Comparison of ENCODE assay signal across 7 cellular contexts in the genomic region with DNA sequence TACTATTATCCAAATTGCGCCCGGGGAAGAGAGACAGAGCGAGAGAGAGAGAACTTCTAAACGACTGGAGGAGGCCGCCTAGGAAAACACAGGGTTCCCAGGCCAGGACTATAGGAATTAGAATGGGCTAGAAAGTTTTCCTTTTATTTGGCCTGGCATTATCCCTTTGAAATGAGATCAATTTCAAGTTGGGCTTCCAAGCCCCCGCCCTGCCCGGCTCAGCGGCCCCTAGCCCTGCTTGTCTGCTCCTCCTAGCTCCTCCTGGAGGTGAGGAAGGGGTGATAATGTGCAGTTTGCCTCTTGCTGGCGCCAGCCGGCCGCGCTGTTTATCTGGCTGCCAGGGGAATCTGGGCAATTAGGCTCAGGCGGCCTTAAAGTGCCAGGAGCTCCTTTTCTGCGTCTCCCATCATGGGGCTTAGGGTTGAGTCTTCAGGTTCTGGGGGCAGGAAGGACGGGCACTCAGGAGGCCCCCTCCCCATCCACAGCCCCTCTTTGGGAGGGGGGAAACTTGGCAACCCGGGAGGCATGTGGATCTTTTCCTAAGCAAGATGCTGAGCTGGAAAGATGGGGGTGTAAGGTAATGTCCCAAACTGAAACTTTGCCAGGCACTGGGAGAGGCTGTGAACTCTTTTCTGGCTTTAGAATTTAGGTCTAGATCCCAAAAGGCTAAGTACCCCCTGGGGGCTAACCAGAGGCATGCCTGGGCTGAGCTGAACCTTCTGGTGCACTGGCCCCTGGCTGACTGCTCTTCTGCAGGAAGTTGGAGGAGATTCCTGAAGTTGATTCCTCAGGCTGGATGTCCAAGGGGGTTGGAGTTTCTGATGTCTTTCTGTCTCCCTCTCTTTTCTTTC. TPM values are rescaled to one million over a fixed set of nuclear protein-coding genes. Genes with fewer than 3 reads are reported as not detected.
A peak's percentile ranks its signal among the peaks of the same experiment; 100 is the strongest.
DNase-seq lines count a peak whose midpoint lies in the region; ATAC-seq and TF ChIP-seq lines count a peak whose summit lies in the region.

No MANE protein-coding gene starts in this region.

- H3K9me3 ChIP-seq in WERI-Rb-1 (ENCODE audit: severe bottlenecking) (no peaks in the 10 kb centered on the region), upper lobe of left lung (no peaks in the 10 kb centered on the region)

- DNase-seq in M059J (ENCODE audit: low read depth) (peak; percentile 20), WERI-Rb-1 (peak; percentile 86), iris pigment epithelial cell (ENCODE audit: low read depth) (peak; percentile 52), upper lobe of left lung (peak; percentile 44 to 85), KG1 (lab: John Stamatoyannopoulos, UW) (no peak), medulla oblongata (ENCODE audit: extremely low spot score) (no peak), cortex of kidney (lab: John Stamatoyannopoulos, UW) (no peak)

- H3K27me3 ChIP-seq in WERI-Rb-1 (ENCODE audit: insufficient read depth, low read depth, severe bottlenecking) (no peaks in the 10 kb centered on the region), upper lobe of left lung (peaks cover 0 to 11% (median 0%) of the 10 kb centered on the region in 4 donors)

- peaks cover 23 to 63% (median 35%) of the 10 kb centered on the region in 4 donors for H3K4me1 ChIP-seq in upper lobe of left lung

- TF ChIP-seq CTCF in WERI-Rb-1 (IDR thresholded peaks at IDR 0.05; ENCODE audit: low read depth, low read length) (peak; percentile 58), upper lobe of left lung (IDR thresholded peaks at IDR 0.05) (peak in 2 of 6 experiments; percentile 6 to 17)

- 37 to 44% methylated on average over 12 to 14 of the region's 16 CpGs for WGBS in upper lobe of left lung, 2 donors

- H3K4me3 ChIP-seq in WERI-Rb-1 (ENCODE audit: low read depth, low read length) (no peak overlapping the region), upper lobe of left lung (peak overlapping the region; percentile 6 to 90 (median 76))

- no peak for TF ChIP-seq POLR2A in upper lobe of left lung (IDR thresholded peaks at IDR 0.05)

- H3K27ac ChIP-seq in WERI-Rb-1 (peak overlapping the region; percentile 43), upper lobe of left lung (peak overlapping the region; percentile 84 to 90 (median 88))

- no peak for TF ChIP-seq EP300 in upper lobe of left lung (IDR thresholded peaks at IDR 0.05)

- H3K36me3 ChIP-seq in WERI-Rb-1, result peaks cover 8% of the 10 kb centered on the region
- peaks cover 0 to 59% (median 7%) of the 10 kb centered on the region in 4 donors for H3K36me3 ChIP-seq in upper lobe of left lung

- ATAC-seq in upper lobe of left lung (ENCODE audit: low FRiP score in 2 of 2), result peak in 1 of 2 donors; percentile 4

RNA-seq across cellular contexts. Expression of a gene that starts 5.5 kb away (rescaled TPM):
- total RNA-seq in M059J (2014; rRNA removed; shearing (Covaris generic)), result 8.0 and 12.7 TPM in 2 replicates
- 100 to 1,000 TPM in 3 of 6 donors, 10 to 100 TPM in 3; 76.6 to 377 (median 102) TPM for total RNA-seq in upper lobe of left lung

Comparison
In these comparisons a context has a peak if more than half of its experiments do, and no peak if none do; other contexts are left out.
1. DNase-seq: peak in M059J (single experiment), WERI-Rb-1 (single experiment), iris pigment epithelial cell (single experiment) and upper lobe of left lung (2 of 2); none in KG1 (single experiment), medulla oblongata (single experiment) and cortex of kidney (single experiment).